In genomic region chr11:64239662-64240466, GRCh38 we compare ENCODE assay signal across 7 cellular contexts. TPM values are rescaled to one million over a fixed set of nuclear protein-coding genes. Genes with fewer than 3 reads are reported as not detected.
DNase-seq lines count a peak whose midpoint lies in the region; ATAC-seq and TF ChIP-seq lines count a peak whose summit lies in the region.

No MANE protein-coding gene starts in this region.

- in situ Hi-C loops in KBM-7 (cut with MboI; ENCODE audit: low pct_unique_long_range_greater_than_20kb, low sequenced_read_pairs), result no loop called here
- in situ Hi-C loops in astrocyte of the spinal cord (cut with HindIII; ENCODE audit: low sequenced_read_pairs), result no loop called here

- no peaks in the 10 kb centered on the region for H3K9me3 ChIP-seq in mesodermal cell (ENCODE audit: control insufficient read depth, low read length)

- peaks cover 28% of the 10 kb centered on the region for H3K4me1 ChIP-seq in mesodermal cell (ENCODE audit: control insufficient read depth, insufficient read depth, low read length, poor library complexity, severe bottlenecking)

- peak overlapping the region; percentile 55 for H3K4me3 ChIP-seq in astrocyte of the spinal cord (ENCODE audit: low read depth, low read length)
- peak overlapping the region; percentile 95 for H3K4me3 ChIP-seq in mesodermal cell (ENCODE audit: extremely low read depth, insufficient read depth, low read length, poor library complexity, severe bottlenecking)

- peaks cover 34% of the 10 kb centered on the region for H3K36me3 ChIP-seq in mesodermal cell (ENCODE audit: control insufficient read depth, insufficient read depth, low read length)

- 84 to 100% methylated on average over 11 of the region's 12 CpGs for WGBS in mesodermal cell (ENCODE audit: insufficient coverage in 2 of 2), 2 experiments

- DNase-seq in KBM-7, result peak; percentile 83
- DNase-seq in astrocyte of the spinal cord (ENCODE audit: low read depth, low spot score), result no peak
- no peak for DNase-seq in activated gamma-delta T cell (lab: John Stamatoyannopoulos, UW)
- no peak for DNase-seq in activated CD4-positive, CD25-positive, alpha-beta regulatory T cell (lab: John Stamatoyannopoulos, UW)
- no peak for DNase-seq in AG08396 (ENCODE audit: low spot score)

- TF ChIP-seq CTCF in astrocyte of the spinal cord (IDR thresholded peaks at IDR 0.05; ENCODE audit: low read depth, low read length), result no peak

- H3K27ac ChIP-seq in mesodermal cell (ENCODE audit: low read depth, low read length, severe bottlenecking), result peak overlapping the region; percentile 99

- ATAC-seq in GM18907 (IDR thresholded peaks at IDR 0.05; ENCODE audit: unreplicated experiment), result peak; percentile 11

RNA-seq across cellular contexts. Expression of gene FKBP2, which starts 1.0 kb away (rescaled TPM):
- polyA plus RNA-seq in mesodermal cell (2013, experiment 1 of 2), result 71.7 TPM
- 72.1 TPM for polyA plus RNA-seq in mesodermal cell (2013, experiment 2 of 2)

RNA-seq across cellular contexts. Expression of gene VEGFB, which starts 5.5 kb away (rescaled TPM):
- 45.4 TPM for polyA plus RNA-seq in mesodermal cell (2013, experiment 1 of 2)
- polyA plus RNA-seq in mesodermal cell (2013, experiment 2 of 2), result 44.0 TPM

RNA-seq across cellular contexts. Expression of gene PPP1R14B, which starts 6.9 kb away (rescaled TPM):
- 310 TPM for polyA plus RNA-seq in mesodermal cell (2013, experiment 1 of 2)
- polyA plus RNA-seq in mesodermal cell (2013, experiment 2 of 2), result 253 TPM

RNA-seq across cellular contexts. Expression of gene DNAJC4, which starts 9.5 kb away (rescaled TPM):
- polyA plus RNA-seq in mesodermal cell (2013, experiment 1 of 2), result 42.5 TPM
- polyA plus RNA-seq in mesodermal cell (2013, experiment 2 of 2), result 47.7 TPM

RNA-seq across cellular contexts. Expression of gene PLCB3, which starts 11.5 kb away (rescaled TPM):
- polyA plus RNA-seq in mesodermal cell (2013, experiment 1 of 2), result 31.8 TPM
- 29.5 TPM for polyA plus RNA-seq in mesodermal cell (2013, experiment 2 of 2)
